1 cellular context compared by ENCODE assay signal in genomic region chr16:2016407-2016922, GRCh38.
TF ChIP-seq lines count a peak whose summit lies in the region.

No MANE protein-coding gene starts in this region.

TF ChIP-seq in IMR-90, 13 proteins besides CTCF, POLR2A, EP300 and RAD21:
- TF ChIP-seq CEBPB (IDR thresholded peaks at IDR 0.05; ENCODE audit: low read depth, low read length) (peak; percentile 45; the same call in 1 of the 2 replicates), CHD1 (IDR thresholded peaks at IDR 0.05; ENCODE audit: low read depth, low read length) (no peak), RCOR1 (IDR thresholded peaks at IDR 0.05; ENCODE audit: insufficient replicate concordance, low read length) (no peak)
TF ChIP-seq in IMR-90: peak in this region for 1.
